17 cellular contexts compared by ENCODE assay signal in genomic region chr6:36695414-36695813, GRCh38. TPM values are rescaled to one million over a fixed set of nuclear protein-coding genes. Genes with fewer than 3 reads are reported as not detected.
DNase-seq lines count a peak whose midpoint lies in the region; ATAC-seq, FAIRE-seq and TF ChIP-seq lines count a peak whose summit lies in the region.
"Had no signal": no experiment of that assay in that cellular context is flagged by ENCODE, and none has a peak within 500 bp of the region (broad histone marks: within the 10 kb centered on the region; RNA-seq: fewer than 3 reads in every experiment).

No MANE protein-coding gene starts in this region.

- H3K4me3 Mint-ChIP-seq in activated CD4-positive, alpha-beta T cell treated with anti-CD3 and anti-CD28 coated beads for 36 hours = no peak overlapping the region
- no peak overlapping the region for H3K4me3 Mint-ChIP-seq in activated CD4-positive, alpha-beta T cell treated with anti-CD3 and anti-CD28 coated beads, Interleukin-2, amount 10 ng/mL, durations not matched to agents 7 days and 5 days
- no peak overlapping the region for H3K4me3 Mint-ChIP-seq in activated naive CD8-positive, alpha-beta T cell
- H3K4me3 Mint-ChIP-seq in activated naive CD8-positive, alpha-beta T cell treated with anti-CD3 and anti-CD28 coated beads for 36 hours = no peak overlapping the region

- peak overlapping the region; percentile 67 for H3K27ac Mint-ChIP-seq in activated CD4-positive, alpha-beta T cell treated with anti-CD3 and anti-CD28 coated beads for 36 hours
- H3K27ac Mint-ChIP-seq in activated CD4-positive, alpha-beta T cell treated with anti-CD3 and anti-CD28 coated beads, Interleukin-2, amount 10 ng/mL, durations not matched to agents 7 days and 5 days = no peak overlapping the region
- peak overlapping the region; percentile 61 for H3K27ac Mint-ChIP-seq in activated naive CD8-positive, alpha-beta T cell
- no peak overlapping the region for H3K27ac Mint-ChIP-seq in activated naive CD8-positive, alpha-beta T cell treated with anti-CD3 and anti-CD28 coated beads for 36 hours

- no peaks in the 10 kb centered on the region for H3K27me3 Mint-ChIP-seq in activated CD4-positive, alpha-beta T cell treated with anti-CD3 and anti-CD28 coated beads for 36 hours
- H3K27me3 Mint-ChIP-seq in activated CD4-positive, alpha-beta T cell treated with anti-CD3 and anti-CD28 coated beads, Interleukin-2, amount 10 ng/mL, durations not matched to agents 7 days and 5 days = no peaks in the 10 kb centered on the region
- H3K27me3 Mint-ChIP-seq in activated naive CD8-positive, alpha-beta T cell = no peaks in the 10 kb centered on the region
- H3K27me3 Mint-ChIP-seq in activated naive CD8-positive, alpha-beta T cell treated with anti-CD3 and anti-CD28 coated beads for 36 hours = no peaks in the 10 kb centered on the region

- 11% methylated on average over 2 of the region's 2 CpGs for WGBS in K562 (ENCODE audit: insufficient coverage, low coverage, missing lambda C conversion rate)

- no peak overlapping the region for H3K4me2 ChIP-seq in K562 (ENCODE audit: insufficient read depth, low read length)

- no peak for DNase-seq in activated CD4-positive, alpha-beta T cell treated with anti-CD3 and anti-CD28 coated beads for 36 hours
- no peak for DNase-seq in activated CD4-positive, alpha-beta T cell treated with anti-CD3 and anti-CD28 coated beads, Interleukin-2, amount 10 ng/mL, durations not matched to agents 7 days and 5 days
- no peak for DNase-seq in activated naive CD8-positive, alpha-beta T cell treated with anti-CD3 and anti-CD28 coated beads for 36 hours
- DNase-seq in K562 (ENCODE audit: extremely low read depth in 1 of 4, low spot score in 3 of 4) (no peak), NOMO-1 (lab: John Stamatoyannopoulos, UW; ENCODE audit: unreplicated experiment in 2 of 2) (no peak), dermis blood vessel endothelial cell (no peak)
- DNase-seq: 8988T, COR-L47, H7, NCI-H1436, NCI-H2081, NCI-H524 had no signal

- no peak overlapping the region for H2AFZ ChIP-seq in K562 (ENCODE audit: low read depth, low read length)

- ATAC-seq in activated CD4-positive, alpha-beta T cell treated with anti-CD3 and anti-CD28 coated beads for 36 hours = peak; percentile 84
- ATAC-seq in K562 = no peak
- no peak for ATAC-seq in HG02798 (IDR thresholded peaks at IDR 0.05; ENCODE audit: poor library complexity, unreplicated experiment)

- intact Hi-C loops in activated CD4-positive, alpha-beta T cell treated with anti-CD3 and anti-CD28 coated beads for 36 hours (cut with DNase I, micrococcal nuclease) = loop anchor here (1.0 kb wide), 3 partner anchors 13 to 60 kb away; no protein-coding TSS in a partner anchor
- intact Hi-C loops in K562 (cut with micrococcal nuclease) = no loop called here

- no peak for TF ChIP-seq EP300 in K562 (IDR thresholded peaks at IDR 0.05; ENCODE audit: low read length)

- H3K27me3 ChIP-seq in K562 (ENCODE audit: control insufficient read depth in 2 of 2, insufficient read depth in 2 of 2, low read length in 2 of 2) = peaks cover 11 to 44% of the 10 kb centered on the region in 2 experiments

- BruUV-seq in K562 (replicated peaks; lab: Mats Ljungman, UMichigan) = no TSS peak

- H3K27ac ChIP-seq in K562 (ENCODE audit: extremely low read depth, low read depth, low read length) = no peak overlapping the region
- H3K27ac ChIP-seq: C4-2B had no signal

- H3K9me1 ChIP-seq in K562 (ENCODE audit: control insufficient read depth, insufficient read depth, low read length) = no peaks in the 10 kb centered on the region

- H3K4me1 ChIP-seq in K562 (replicated peaks in 1 of 2; ENCODE audit: control insufficient read depth in 2 of 2, insufficient read depth in 2 of 2, low read length in 2 of 2) = no peaks in the 10 kb centered on the region; a peak in 2 of 5 replicates

- in situ Hi-C loops in K562 (cut with MboI) = no loop called here

- no peak for TF ChIP-seq CTCF in K562 (IDR thresholded peaks at IDR 0.05 in 2 of 3, conservative IDR thresholded peaks at IDR 0.05 in 1 of 3; ENCODE audit: insufficient read depth in 2 of 3, low read depth in 1 of 3, low read length in 3 of 3)

- H3K36me3 Mint-ChIP-seq in activated CD4-positive, alpha-beta T cell treated with anti-CD3 and anti-CD28 coated beads for 36 hours (ENCODE audit: low read depth) = no peaks in the 10 kb centered on the region
- H3K36me3 Mint-ChIP-seq in activated CD4-positive, alpha-beta T cell treated with anti-CD3 and anti-CD28 coated beads, Interleukin-2, amount 10 ng/mL, durations not matched to agents 7 days and 5 days (ENCODE audit: low read depth) = no peaks in the 10 kb centered on the region
- H3K36me3 Mint-ChIP-seq in activated naive CD8-positive, alpha-beta T cell = no peaks in the 10 kb centered on the region
- H3K36me3 Mint-ChIP-seq in activated naive CD8-positive, alpha-beta T cell treated with anti-CD3 and anti-CD28 coated beads for 36 hours = no peaks in the 10 kb centered on the region

- no peaks in the 10 kb centered on the region for H3K36me3 ChIP-seq in K562 (ENCODE audit: control insufficient read depth, insufficient read depth, low read length)

- H3K79me2 ChIP-seq in K562 (ENCODE audit: control insufficient read depth, insufficient read depth, low read length) = no peaks in the 10 kb centered on the region

- no peak overlapping the region for H3K9ac ChIP-seq in K562 (ENCODE audit: insufficient read depth in 1 of 2, low read depth in 2 of 2, low read length in 2 of 2)

- TF ChIP-seq POLR2A in K562 (conservative IDR thresholded peaks at IDR 0.05) = no peak

- TF ChIP-seq RAD21 in K562 (CRISPR knock-in tag; conservative IDR thresholded peaks at IDR 0.05 in 1 of 2, IDR thresholded peaks at IDR 0.05 in 1 of 2) = no peak

- peaks cover 11% of the 10 kb centered on the region; the same call in 1 of the 2 replicates for H4K20me1 ChIP-seq in K562 (replicated peaks; ENCODE audit: control insufficient read depth, insufficient read depth, low read length)

- no peak overlapping the region for H3K4me3 ChIP-seq in K562

- no peaks in the 10 kb centered on the region for H3K9me3 Mint-ChIP-seq in activated CD4-positive, alpha-beta T cell treated with anti-CD3 and anti-CD28 coated beads for 36 hours (ENCODE audit: low read depth)
- H3K9me3 Mint-ChIP-seq in activated CD4-positive, alpha-beta T cell treated with anti-CD3 and anti-CD28 coated beads, Interleukin-2, amount 10 ng/mL, durations not matched to agents 7 days and 5 days = no peaks in the 10 kb centered on the region
- H3K9me3 Mint-ChIP-seq in activated naive CD8-positive, alpha-beta T cell (ENCODE audit: low read depth) = no peaks in the 10 kb centered on the region
- H3K9me3 Mint-ChIP-seq in activated naive CD8-positive, alpha-beta T cell treated with anti-CD3 and anti-CD28 coated beads for 36 hours = no peaks in the 10 kb centered on the region

- CTCF ChIA-PET in activated CD4-positive, alpha-beta T cell treated with anti-CD3 and anti-CD28 coated beads for 36 hours (lab: Charles Lee) = interaction anchor here (0.6 to 1.3 kb wide), 4 partner anchors 15 to 354 kb away, joined by 3 to 5 read pairs (median 4); no protein-coding TSS in a partner anchor
- CTCF ChIA-PET in activated CD4-positive, alpha-beta T cell treated with anti-CD3 and anti-CD28 coated beads, Interleukin-2, amount 10 ng/mL, durations not matched to agents 7 days and 5 days (lab: Charles Lee) = interaction anchor here (1.4 kb wide), 1 partner anchor 19 kb away, joined by 3 read pairs; no protein-coding TSS in a partner anchor
- CTCF ChIA-PET in K562 (lab: Yijun Ruan, JAX; ENCODE audit: low intra/inter-chr PET ratio) = no interaction called here

- POLR2A ChIA-PET in activated CD4-positive, alpha-beta T cell treated with anti-CD3 and anti-CD28 coated beads for 36 hours (lab: Charles Lee) = interaction anchor here (0.6 to 1.6 kb wide), 3 partner anchors 17 to 180 kb away, joined by 4 read pairs; partner anchors contain the start of gene CDKN1A
- POLR2A ChIA-PET in activated CD4-positive, alpha-beta T cell treated with anti-CD3 and anti-CD28 coated beads, Interleukin-2, amount 10 ng/mL, durations not matched to agents 7 days and 5 days (lab: Charles Lee) = no interaction called here
- POLR2A ChIA-PET in K562 (lab: Yijun Ruan, JAX) = no interaction called here

- no peaks in the 10 kb centered on the region for H3K9me3 ChIP-seq in K562 (replicated peaks; ENCODE audit: control insufficient read depth, insufficient read depth, low read depth, low read length)

- peak; percentile 11 for FAIRE-seq in K562 (lab: Jason Lieb, UNC)

- H3K4me1 Mint-ChIP-seq in activated CD4-positive, alpha-beta T cell treated with anti-CD3 and anti-CD28 coated beads for 36 hours = peaks cover 41% of the 10 kb centered on the region
- peaks cover 45% of the 10 kb centered on the region for H3K4me1 Mint-ChIP-seq in activated CD4-positive, alpha-beta T cell treated with anti-CD3 and anti-CD28 coated beads, Interleukin-2, amount 10 ng/mL, durations not matched to agents 7 days and 5 days
- H3K4me1 Mint-ChIP-seq in activated naive CD8-positive, alpha-beta T cell (ENCODE audit: low read depth) = peaks cover 20% of the 10 kb centered on the region
- H3K4me1 Mint-ChIP-seq in activated naive CD8-positive, alpha-beta T cell treated with anti-CD3 and anti-CD28 coated beads for 36 hours = peaks cover 16% of the 10 kb centered on the region

RNA-seq across cellular contexts. Expression of gene RAB44, which starts 2.2 kb away (rescaled TPM):
- under 1 TPM in 1 of 2 experiments, not detected in 1; 0.05 TPM for total RNA-seq in activated CD4-positive, alpha-beta T cell treated with anti-CD3 and anti-CD28 coated beads for 36 hours
- under 1 TPM; 0.08 to 0.15 TPM for total RNA-seq in activated CD4-positive, alpha-beta T cell treated with anti-CD3 and anti-CD28 coated beads, Interleukin-2, amount 10 ng/mL, durations not matched to agents 7 days and 5 days
- not detected for total RNA-seq in activated naive CD8-positive, alpha-beta T cell treated with anti-CD3 and anti-CD28 coated beads for 36 hours
- not detected in 2 replicates for total RNA-seq in K562 (2011; cell fraction: chromatin; rRNA removed; ENCODE audit: low replicate concordance)
- total RNA-seq in K562 (2011; cell fraction: nucleolus; rRNA removed) = 0.17 TPM in 1 of 2 replicates, not detected in the other
- total RNA-seq in K562 (2011; cell fraction: nucleoplasm; rRNA removed) = not detected in 2 replicates
- total RNA-seq in K562 (2014; rRNA removed) (not detected in 2 replicates), K562 (2014; rRNA removed; fragmentation: Illumina TruSeq; extraction: Trizol) (not detected in 2 replicates), K562 (2015; rRNA removed; fragmentation: Illumina TruSeq; extraction: Trizol) (not detected in 2 replicates), K562 (2021) (not detected in 2 replicates), dermis blood vessel endothelial cell (under 0.01 TPM in 1 of 2 replicates, not detected in the other)
- polyA plus RNA-seq in K562 (2011; rRNA removed) (not detected in 2 replicates), K562 (2014; fragmentation: Illumina TruSeq; extraction: Trizol) (not detected in 2 replicates), K562 (2014; fragmentation: Nextera tagmentation; extraction: Ambion mirVana) (not detected), K562 (2014; rRNA removed) (not detected in 2 replicates)
- not detected in 2 replicates for polyA plus RNA-seq in K562 (2011; cell fraction: cytosol; rRNA removed)
- polyA plus RNA-seq in K562 (2011; cell fraction: nucleus; rRNA removed) = not detected in 2 replicates
- 0.10 TPM in 1 of 2 replicates, not detected in the other for polyA plus RNA-seq in K562 (2012)
- polyA minus RNA-seq in K562 (2011; rRNA and poly(A)+ RNA removed) = not detected in 2 replicates
- not detected in 2 replicates for polyA minus RNA-seq in K562 (2011; cell fraction: cytosol; rRNA and poly(A)+ RNA removed)
- not detected in 2 replicates for polyA minus RNA-seq in K562 (2011; cell fraction: nucleus; rRNA and poly(A)+ RNA removed)
- total RNA-seq: H7, HT1080, RPMI7951 had no signal

RNA-seq across cellular contexts. Expression of gene CDKN1A, which starts 16.9 kb away (rescaled TPM):
- total RNA-seq in activated CD4-positive, alpha-beta T cell treated with anti-CD3 and anti-CD28 coated beads for 36 hours = 10 to 100 TPM; 31.3 to 35.9 TPM
- total RNA-seq in activated CD4-positive, alpha-beta T cell treated with anti-CD3 and anti-CD28 coated beads, Interleukin-2, amount 10 ng/mL, durations not matched to agents 7 days and 5 days = 10 to 100 TPM; 36.7 to 39.5 TPM
- 10 to 100 TPM; 12.6 to 13.0 TPM for total RNA-seq in activated naive CD8-positive, alpha-beta T cell treated with anti-CD3 and anti-CD28 coated beads for 36 hours
- total RNA-seq in K562 (2011; cell fraction: chromatin; rRNA removed; ENCODE audit: low replicate concordance) = 2.3 and 8.5 TPM in 2 replicates
- total RNA-seq in K562 (2011; cell fraction: nucleolus; rRNA removed) = 6.4 and 8.2 TPM in 2 replicates
- 5.9 and 9.0 TPM in 2 replicates for total RNA-seq in K562 (2011; cell fraction: nucleoplasm; rRNA removed)
- total RNA-seq in K562 (2014; rRNA removed) (5.1 and 5.6 TPM in 2 replicates), K562 (2014; rRNA removed; fragmentation: Illumina TruSeq; extraction: Trizol) (2.5 and 3.3 TPM in 2 replicates), K562 (2015; rRNA removed; fragmentation: Illumina TruSeq; extraction: Trizol) (2.1 TPM in 2 replicates), K562 (2021) (7.3 and 8.1 TPM in 2 replicates), dermis blood vessel endothelial cell (141 and 189 TPM in 2 replicates)
- polyA plus RNA-seq in K562 (2011; rRNA removed) (7.6 and 9.2 TPM in 2 replicates), K562 (2014; fragmentation: Illumina TruSeq; extraction: Trizol) (5.8 and 7.7 TPM in 2 replicates), K562 (2014; fragmentation: Nextera tagmentation; extraction: Ambion mirVana) (under 1 TPM; 0.25 to 0.49 TPM), K562 (2014; rRNA removed) (5.9 and 7.0 TPM in 2 replicates)
- polyA plus RNA-seq in K562 (2011; cell fraction: cytosol; rRNA removed) = 10.9 and 18.9 TPM in 2 replicates
- polyA plus RNA-seq in K562 (2011; cell fraction: nucleus; rRNA removed) = 9.1 and 12.7 TPM in 2 replicates
- polyA plus RNA-seq in K562 (2012) = 8.9 and 18.7 TPM in 2 replicates
- 2.5 and 3.7 TPM in 2 replicates for polyA minus RNA-seq in K562 (2011; rRNA and poly(A)+ RNA removed)
- polyA minus RNA-seq in K562 (2011; cell fraction: cytosol; rRNA and poly(A)+ RNA removed) = 3.7 and 5.2 TPM in 2 replicates
- 3.1 and 4.0 TPM in 2 replicates for polyA minus RNA-seq in K562 (2011; cell fraction: nucleus; rRNA and poly(A)+ RNA removed)

Comparison
In these comparisons a context has a peak if more than half of its experiments do, and no peak if none do; other contexts are left out.
1. H3K27ac Mint-ChIP-seq: peak in activated CD4-positive, alpha-beta T cell treated with anti-CD3 and anti-CD28 coated beads for 36 hours (single experiment) and activated naive CD8-positive, alpha-beta T cell (single experiment); none in activated CD4-positive, alpha-beta T cell treated with anti-CD3 and anti-CD28 coated beads, Interleukin-2, amount 10 ng/mL, durations not matched to agents 7 days and 5 days (single experiment) and activated naive CD8-positive, alpha-beta T cell treated with anti-CD3 and anti-CD28 coated beads for 36 hours (single experiment).